Comparison of ENCODE assay signal across 9 cellular contexts in the genomic region with DNA sequence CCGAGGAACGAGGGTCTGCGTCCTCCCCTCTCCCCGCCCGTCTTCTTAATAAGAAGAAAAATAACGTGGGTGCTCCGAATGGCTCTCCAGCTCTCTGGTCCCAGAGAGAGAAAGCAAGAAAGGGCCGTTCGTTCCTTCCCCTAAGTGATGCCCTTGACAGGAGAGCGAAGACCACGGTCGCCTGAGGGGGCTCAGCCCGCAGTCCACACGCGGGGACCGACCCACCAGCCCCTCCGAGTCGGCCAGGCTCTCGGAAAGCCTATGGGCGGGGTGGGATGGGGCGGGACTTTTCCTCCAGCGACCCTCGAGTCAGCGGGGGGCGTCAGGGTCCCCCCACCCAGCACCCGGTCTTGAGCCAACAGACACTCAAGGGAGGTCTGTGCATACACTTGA. TPM values are rescaled to one million over a fixed set of nuclear protein-coding genes. Genes with fewer than 3 reads are reported as not detected.
DNase-seq lines count a peak whose midpoint lies in the region; ATAC-seq, FAIRE-seq and TF ChIP-seq lines count a peak whose summit lies in the region.
"Had no signal": no experiment of that assay in that cellular context is flagged by ENCODE, and none has a peak within 500 bp of the region (broad histone marks: within the 10 kb centered on the region; RNA-seq: fewer than 3 reads in every experiment).

No MANE protein-coding gene starts in this region.

- H3K4me1 ChIP-seq in gastroesophageal sphincter, result peaks cover 0 to 19% (median 6%) of the 10 kb centered on the region in 3 donors
- peaks cover 0 to 5% (median 4%) of the 10 kb centered on the region in 3 donors for H3K4me1 ChIP-seq in skeletal muscle tissue (ENCODE audit: control insufficient read depth in 3 of 3, insufficient read depth in 3 of 3, low read length in 3 of 3)

- no peak for TF ChIP-seq CTCF in gastroesophageal sphincter (IDR thresholded peaks at IDR 0.05)

- FAIRE-seq in GM19239 (lab: Jason Lieb, UNC), result no peak

- no peak for TF ChIP-seq POLR2A in gastroesophageal sphincter (IDR thresholded peaks at IDR 0.05)

- H3K9me3 ChIP-seq in gastroesophageal sphincter, result no peaks in the 10 kb centered on the region
- H3K9me3 ChIP-seq in skeletal muscle tissue (ENCODE audit: control insufficient read depth in 3 of 3, low read length in 3 of 3), result no peaks in the 10 kb centered on the region

- H3K4me3 ChIP-seq in gastroesophageal sphincter, result peak overlapping the region; percentile 31 to 78
- peak overlapping the region; percentile 49 to 74 (median 56) for H3K4me3 ChIP-seq in skeletal muscle tissue (ENCODE audit: low read length in 3 of 3)

- peaks cover 46% of the 10 kb centered on the region for H3K27me3 ChIP-seq in gastroesophageal sphincter
- peaks cover 2 to 11% (median 9%) of the 10 kb centered on the region in 3 donors for H3K27me3 ChIP-seq in skeletal muscle tissue (ENCODE audit: control insufficient read depth in 3 of 3, insufficient read depth in 3 of 3, low read length in 3 of 3)

- ATAC-seq in gastroesophageal sphincter, result peak; percentile 37

- H3K9ac ChIP-seq in skeletal muscle tissue (ENCODE audit: low read depth in 1 of 3, low read length in 3 of 3), result peak overlapping the region in 1 of 3 donors; percentile 68

- DNase-seq in GM19239 (ENCODE audit: insufficient read length, low spot score) (peak; percentile 25), SW480 (ENCODE audit: low spot score) (peak; percentile 36), hippocampal formation (lab: John Stamatoyannopoulos, UW) (no peak), SHP77 (lab: John Stamatoyannopoulos, UW) (no peak), NCI-H1436 (lab: John Stamatoyannopoulos, UW) (no peak), LoVo (ENCODE audit: low spot score) (no peak)
- DNase-seq: activated CD4-positive, alpha-beta T cell treated with anti-CD3 and anti-CD28 coated beads for 48 hours had no signal

- WGBS in gastroesophageal sphincter (ENCODE audit: low coverage in 1 of 2), 2 donors, result 4 to 11% methylated on average over 5 to 15 of the region's 26 CpGs

- peak overlapping the region in 3 of 4 donors; percentile 12 to 82 (median 63) for H3K27ac ChIP-seq in gastroesophageal sphincter
- H3K27ac ChIP-seq in skeletal muscle tissue (ENCODE audit: low read depth, low read length), result no peak overlapping the region

- H3K36me3 ChIP-seq in gastroesophageal sphincter (no peaks in the 10 kb centered on the region), skeletal muscle tissue (ENCODE audit: control insufficient read depth in 3 of 3, insufficient read depth in 3 of 3, low read length in 3 of 3) (no peaks in the 10 kb centered on the region)

- TF ChIP-seq EP300 in gastroesophageal sphincter (IDR thresholded peaks at IDR 0.05), result no peak

RNA-seq across cellular contexts. Expression of a gene that starts 53.2 kb away (rescaled TPM):
- 10 to 100 TPM; 33.4 to 51.5 (median 35.9) TPM for total RNA-seq in gastroesophageal sphincter
- total RNA-seq in skeletal muscle tissue, result 23.0 TPM

Comparison
In these comparisons a context has a peak if more than half of its experiments do, and no peak if none do; other contexts are left out.
1. DNase-seq: peak in GM19239 (single experiment) and SW480 (single experiment); none in hippocampal formation (0 of 2), SHP77 (0 of 2), NCI-H1436 (single experiment) and LoVo (single experiment).